In genomic region chr7:64308019-64308275, GRCh38 we compare ENCODE assay signal across 9 cellular contexts. TPM values are rescaled to one million over a fixed set of nuclear protein-coding genes. Genes with fewer than 3 reads are reported as not detected.
DNase-seq lines count a peak whose midpoint lies in the region; ATAC-seq and TF ChIP-seq lines count a peak whose summit lies in the region.
"Had no signal": no experiment of that assay in that cellular context is flagged by ENCODE, and none has a peak within 500 bp of the region (broad histone marks: within the 10 kb centered on the region; RNA-seq: fewer than 3 reads in every experiment).

No MANE protein-coding gene starts in this region.

- CTCF ChIA-PET in T-cell (lab: Charles Lee) = interaction anchor here in 1 of 2 donors (0.6 to 1.5 kb wide), 2 partner anchors 486 to 730 kb away, joined by 3 to 4 read pairs; partner anchors contain the start of gene ZNF138

- 63 to 88% methylated on average over 5 to 7 of the region's 7 CpGs for WGBS in esophagus squamous epithelium, 2 donors

- no peak for TF ChIP-seq POLR2A in esophagus squamous epithelium (IDR thresholded peaks at IDR 0.05)

- H3K36me3 ChIP-seq in esophagus squamous epithelium = no peaks in the 10 kb centered on the region

- peak overlapping the region; percentile 90 to 100 (median 97) for H3K4me3 Mint-ChIP-seq in T-cell
- peak overlapping the region; percentile 96 for H3K4me3 Mint-ChIP-seq in stimulated activated effector memory CD8-positive, alpha-beta T cell treated with anti-CD3 and anti-CD28 coated beads, Interleukin-12 subunit alpha, Interleukin-12 subunit beta, amount 100 ng/mL, for 72 hours

- no peaks in the 10 kb centered on the region for H3K9me3 ChIP-seq in esophagus squamous epithelium

- H3K27me3 ChIP-seq in esophagus squamous epithelium = no peaks in the 10 kb centered on the region

- H3K27me3 Mint-ChIP-seq in T-cell = no peaks in the 10 kb centered on the region

- DNase-seq in NCI-H2227 (lab: John Stamatoyannopoulos, UW; ENCODE audit: unreplicated experiment) = peak; percentile 50
- DNase-seq in NCI-H2227 treated with DMSO at 0.1 percent for 48 hours (lab: John Stamatoyannopoulos, UW) = no peak
- peak in 1 of 34 experiments; percentile 22 for DNase-seq in T-cell
- no peak for DNase-seq in esophagus squamous epithelium (lab: John Stamatoyannopoulos, UW)
- no peak for DNase-seq in stimulated activated effector memory CD8-positive, alpha-beta T cell treated with anti-CD3 and anti-CD28 coated beads, Interleukin-12 subunit alpha, Interleukin-12 subunit beta, amount 100 ng/mL, for 72 hours (ENCODE audit: low spot score in 2 of 2)
- no peak for DNase-seq in NCI-H510A (lab: John Stamatoyannopoulos, UW)
- DNase-seq: H7 had no signal

- intact Hi-C loops in esophagus squamous epithelium (cut with DNase I) = no loop called here

- peaks cover 23 to 34% (median 27%) of the 10 kb centered on the region in 3 donors for H3K4me1 Mint-ChIP-seq in T-cell
- H3K4me1 Mint-ChIP-seq in stimulated activated effector memory CD8-positive, alpha-beta T cell treated with anti-CD3 and anti-CD28 coated beads, Interleukin-12 subunit alpha, Interleukin-12 subunit beta, amount 100 ng/mL, for 72 hours = peaks cover 26% of the 10 kb centered on the region

- POLR2A ChIA-PET in T-cell (lab: Charles Lee) = interaction anchor here in 1 of 2 donors (0.7 to 1.3 kb wide), 3 partner anchors 9 to 487 kb away, joined by 3 to 9 read pairs (median 5); partner anchors contain the start of gene ZNF680

- no peak for TF ChIP-seq CTCF in esophagus squamous epithelium (IDR thresholded peaks at IDR 0.05)

- no peak for ATAC-seq in T-cell (replicated peaks in 1 of 4)
- ATAC-seq in stimulated activated effector memory CD8-positive, alpha-beta T cell treated with anti-CD3 and anti-CD28 coated beads, Interleukin-12 subunit alpha, Interleukin-12 subunit beta, amount 100 ng/mL, for 72 hours = no peak
- no peak for ATAC-seq in HG02938 (IDR thresholded peaks at IDR 0.05; ENCODE audit: unreplicated experiment)
- no peak for ATAC-seq in HG02610 (IDR thresholded peaks at IDR 0.05; ENCODE audit: unreplicated experiment)

- H3K27ac Mint-ChIP-seq in T-cell = peak overlapping the region; percentile 93 to 99
- peak overlapping the region; percentile 96 for H3K27ac Mint-ChIP-seq in stimulated activated effector memory CD8-positive, alpha-beta T cell treated with anti-CD3 and anti-CD28 coated beads, Interleukin-12 subunit alpha, Interleukin-12 subunit beta, amount 100 ng/mL, for 72 hours

- H3K36me3 Mint-ChIP-seq in T-cell = no peaks in the 10 kb centered on the region
- peaks cover 12% of the 10 kb centered on the region for H3K36me3 Mint-ChIP-seq in stimulated activated effector memory CD8-positive, alpha-beta T cell treated with anti-CD3 and anti-CD28 coated beads, Interleukin-12 subunit alpha, Interleukin-12 subunit beta, amount 100 ng/mL, for 72 hours

- H3K9me3 Mint-ChIP-seq in T-cell = no peaks in the 10 kb centered on the region
- no peaks in the 10 kb centered on the region for H3K9me3 Mint-ChIP-seq in stimulated activated effector memory CD8-positive, alpha-beta T cell treated with anti-CD3 and anti-CD28 coated beads, Interleukin-12 subunit alpha, Interleukin-12 subunit beta, amount 100 ng/mL, for 72 hours

- H3K4me1 ChIP-seq in esophagus squamous epithelium = peaks cover 0 to 19% (median 3%) of the 10 kb centered on the region in 3 donors

- H3K4me3 ChIP-seq in esophagus squamous epithelium = peak overlapping the region in 3 of 4 donors; percentile 48 to 76 (median 59)

- H3K27ac ChIP-seq in esophagus squamous epithelium = peak overlapping the region; percentile 76 to 96 (median 84)

RNA-seq across cellular contexts. Expression of gene ZNF736, which starts 5.8 kb away (rescaled TPM):
- total RNA-seq in T-cell = 10 to 100 TPM; 21.8 to 31.2 (median 24.2) TPM
- 10 to 100 TPM in 1 of 4 donors, 1 to 10 TPM in 3; 2.3 to 10.9 (median 4.2) TPM for total RNA-seq in esophagus squamous epithelium
- total RNA-seq: H7 had no signal
